In genomic region chr2:68124321-68124720, GRCh38 we compare ENCODE assay signal across 19 cellular contexts. TPM values are rescaled to one million over a fixed set of nuclear protein-coding genes. Genes with fewer than 3 reads are reported as not detected.
DNase-seq lines count a peak whose midpoint lies in the region; ATAC-seq, FAIRE-seq and TF ChIP-seq lines count a peak whose summit lies in the region.
"Had no signal": no experiment of that assay in that cellular context is flagged by ENCODE, and none has a peak within 500 bp of the region (broad histone marks: within the 10 kb centered on the region; RNA-seq: fewer than 3 reads in every experiment).

No MANE protein-coding gene starts in this region.

- H3K9me3 Mint-ChIP-seq in astrocyte (ENCODE audit: unreplicated experiment) = no peaks in the 10 kb centered on the region
- H3K9me3 Mint-ChIP-seq: CD4-positive, alpha-beta memory T cell; GM23338 had no signal

- no peak for TF ChIP-seq CTCF in astrocyte (IDR thresholded peaks at IDR 0.05; ENCODE audit: insufficient read depth, low read depth, low read length)
- TF ChIP-seq CTCF in foreskin fibroblast (IDR thresholded peaks at IDR 0.05; ENCODE audit: low read depth, low read length) = no peak
- no peak for TF ChIP-seq CTCF in GM10248 (IDR thresholded peaks at IDR 0.05; ENCODE audit: control extremely low read depth, extremely low read depth, low read depth, missing control alignments)

- H3K4me3 ChIP-seq in astrocyte (ENCODE audit: insufficient read depth, low read depth, low read length) (no peak overlapping the region), foreskin fibroblast (ENCODE audit: low read depth in 1 of 2, low read length in 2 of 2) (no peak overlapping the region)
- H3K4me3 ChIP-seq: BLaER1, GM23338, K562 had no signal

- no peaks in the 10 kb centered on the region for H3K9me3 ChIP-seq in astrocyte (ENCODE audit: insufficient read depth, low read depth, low read length)
- H3K9me3 ChIP-seq: BLaER1 had no signal

- H3K27ac Mint-ChIP-seq in astrocyte (ENCODE audit: unreplicated experiment) = no peak overlapping the region
- H3K27ac Mint-ChIP-seq: CD4-positive, alpha-beta memory T cell; GM23338 had no signal

- H2AFZ ChIP-seq in astrocyte (ENCODE audit: low read depth, low read length) = no peak overlapping the region
- H2AFZ ChIP-seq: GM23338 had no signal

- CTCF ChIA-PET in GM10248 (lab: Yijun Ruan, JAX) = interaction anchor here (0.7 to 3.1 kb wide), 10 partner anchors 9 to 161 kb away, joined by 3 to 34 read pairs (median 4); partner anchors contain the start of gene PNO1

- POLR2A ChIA-PET in GM10248 (lab: Yijun Ruan, JAX) = no interaction called here

- no peaks in the 10 kb centered on the region for H3K4me1 ChIP-seq in astrocyte (ENCODE audit: insufficient read depth, low read length)

- ATAC-seq in GM18868 (IDR thresholded peaks at IDR 0.05; ENCODE audit: unreplicated experiment) (no peak), GM21367 (IDR thresholded peaks at IDR 0.05; ENCODE audit: unreplicated experiment) (no peak)
- ATAC-seq: GM23338, HCT116, K562, Right ventricle myocardium inferior had no signal

- H3K4me3 Mint-ChIP-seq in astrocyte (ENCODE audit: unreplicated experiment) = no peak overlapping the region
- H3K4me3 Mint-ChIP-seq: CD4-positive, alpha-beta memory T cell; GM23338 had no signal

- H3K36me3 ChIP-seq in astrocyte (ENCODE audit: insufficient read depth, low read length) = no peaks in the 10 kb centered on the region
- H3K36me3 ChIP-seq: BLaER1 had no signal

- no peaks in the 10 kb centered on the region for H3K27me3 Mint-ChIP-seq in astrocyte (ENCODE audit: low read depth, unreplicated experiment)

- H3K27ac ChIP-seq in astrocyte (ENCODE audit: low read depth, low read length) = no peak overlapping the region
- H3K27ac ChIP-seq: BLaER1 had no signal

- H3K79me2 ChIP-seq in astrocyte (ENCODE audit: insufficient read depth, low read length) = no peaks in the 10 kb centered on the region

- no peak overlapping the region for H3K9ac ChIP-seq in astrocyte (ENCODE audit: low read length)
- H3K9ac ChIP-seq: BLaER1 had no signal

- H3K4me2 ChIP-seq in astrocyte (ENCODE audit: low read length) = no peak overlapping the region
- H3K4me2 ChIP-seq: BLaER1, GM23338 had no signal

- FAIRE-seq in astrocyte (lab: Jason Lieb, UNC) = no peak
- FAIRE-seq: K562, RCC 7860 had no signal

- DNase-seq in GM03348 (ENCODE audit: low spot score) = peak; percentile 39
- DNase-seq in astrocyte (ENCODE audit: low read depth) = peak; percentile 7
- DNase-seq in foreskin fibroblast = peak; percentile 18 to 62
- no peak for DNase-seq in GM10248 (ENCODE audit: extremely low spot score)
- no peak for DNase-seq in NCI-H1105 treated with DMSO at 0.1 percent for 48 hours (lab: John Stamatoyannopoulos, UW)
- DNase-seq: CD4-positive, alpha-beta memory T cell; DMS153; NCI-H1092 treated with DMSO at 0.1 percent for 48 hours; NCI-H2081; NK-92 treated with Interleukin-12 subunit alpha and Interleukin-12 subunit beta, amount 100 ng/mL, for 24 hours; SW 1271 had no signal

- no peaks in the 10 kb centered on the region for H4K20me1 ChIP-seq in astrocyte (ENCODE audit: insufficient read depth, low read length)
- H4K20me1 ChIP-seq: BLaER1 had no signal

- peaks cover 4% of the 10 kb centered on the region for H3K36me3 Mint-ChIP-seq in astrocyte (ENCODE audit: low read depth, unreplicated experiment)

- H3K4me1 Mint-ChIP-seq in astrocyte (ENCODE audit: low read depth, unreplicated experiment) = no peaks in the 10 kb centered on the region

- no peaks in the 10 kb centered on the region for H3K27me3 ChIP-seq in astrocyte (ENCODE audit: insufficient read depth, low read length)
- H3K27me3 ChIP-seq: BLaER1 had no signal

RNA-seq across cellular contexts. Expression of gene PNO1, which starts 33.4 kb away (rescaled TPM):
- total RNA-seq in astrocyte = 23.0 and 26.8 TPM in 2 replicates

Comparison
In these comparisons a context has a peak if more than half of its experiments do, and no peak if none do; other contexts are left out.
1. DNase-seq: peak in GM03348 (single experiment), astrocyte (single experiment) and foreskin fibroblast (2 of 2); none in GM10248 (single experiment) and NCI-H1105 treated with DMSO at 0.1 percent for 48 hours (single experiment).